In genomic region chr5:127934791-127935256, GRCh38 we compare ENCODE assay signal across 8 cellular contexts.
DNase-seq lines count a peak whose midpoint lies in the region; ATAC-seq and TF ChIP-seq lines count a peak whose summit lies in the region.

No MANE protein-coding gene starts in this region.

- H3K4me3 ChIP-seq in PC-9 = no peak overlapping the region
- H3K4me3 ChIP-seq in coronary artery = no peak overlapping the region

- BruUV-seq in PC-9 (replicated peaks; lab: Mats Ljungman, UMichigan) = no TSS peak

- H3F3A ChIP-seq in PC-9 (ENCODE audit: insufficient read depth, low read depth) = peaks cover 40% of the 10 kb centered on the region

- H3K27me3 ChIP-seq in PC-9 (ENCODE audit: insufficient read depth, low read depth) = no peaks in the 10 kb centered on the region

- no peaks in the 10 kb centered on the region; the same call in 1 of the 2 replicates for H3K9me3 ChIP-seq in PC-9 (ENCODE audit: insufficient read depth, low read depth)

- H3K4me2 ChIP-seq in PC-9 = peak overlapping the region; percentile 57

- H3K79me2 ChIP-seq in PC-9 (ENCODE audit: low read depth) = no peaks in the 10 kb centered on the region

- H3K27ac ChIP-seq in 22Rv1 (peak overlapping the region; percentile 74), PC-9 (peak overlapping the region; percentile 78), coronary artery (no peak overlapping the region)

- no peaks in the 10 kb centered on the region for H3K9me2 ChIP-seq in PC-9 (ENCODE audit: insufficient read depth)

- no peak overlapping the region for H2AFZ ChIP-seq in PC-9

- CTCF ChIA-PET in PC-9 (lab: Charles Lee) = interaction anchor here (0.6 kb wide), 1 partner anchor 25 kb away, joined by 3 read pairs; no protein-coding TSS in a partner anchor

- POLR2A ChIA-PET in PC-9 (lab: Charles Lee; ENCODE audit: unreplicated experiment) = interaction anchor here (0.5 kb wide), 1 partner anchor 127 kb away, joined by 3 read pairs; no protein-coding TSS in a partner anchor

- peaks cover 54% of the 10 kb centered on the region for H3K4me1 ChIP-seq in PC-9 (replicated peaks; ENCODE audit: insufficient read depth)

- intact Hi-C loops in PC-9 (cut with micrococcal nuclease; ENCODE audit: unreplicated experiment) = loop anchor here (1.0 to 5.0 kb wide), 6 partner anchors 43 to 266 kb away; partner anchors contain the start of gene SLC12A2

- no peak for ATAC-seq in HG03097 (IDR thresholded peaks at IDR 0.05; ENCODE audit: low FRiP score, unreplicated experiment)

- DNase-seq in HT1080 (ENCODE audit: low read depth) = peak; percentile 97
- peak; percentile 76 to 100 for DNase-seq in PC-9
- peak; percentile 93 for DNase-seq in glomerular visceral epithelial cell (ENCODE audit: extremely low spot score)
- no peak for DNase-seq in activated CD8-positive, alpha-beta memory T cell treated with anti-CD3 and anti-CD28 coated beads, Interleukin-2, amount 50 U/mL, for 48 hours
- DNase-seq in coronary artery (ENCODE audit: low spot score) = no peak
- DNase-seq in stimulated activated naive CD4-positive, alpha-beta T cell (lab: John Stamatoyannopoulos, UW) = no peak

- TF ChIP-seq CTCF in 22Rv1 (IDR thresholded peaks at IDR 0.05) (peak; percentile 65), PC-9 (conservative IDR thresholded peaks at IDR 0.05) (peak; percentile 51), coronary artery (IDR thresholded peaks at IDR 0.05) (no peak)

- no peaks in the 10 kb centered on the region for H4K20me1 ChIP-seq in PC-9 (ENCODE audit: insufficient read depth)

- no peaks in the 10 kb centered on the region for H3K36me3 ChIP-seq in PC-9 (ENCODE audit: low read depth)

Comparison
In these comparisons a context has a peak if more than half of its experiments do, and no peak if none do; other contexts are left out.
1. H3K27ac ChIP-seq: peak in 22Rv1 (single experiment) and PC-9 (single experiment); none in coronary artery (0 of 2).
2. DNase-seq: peak in HT1080 (single experiment), PC-9 (2 of 2) and glomerular visceral epithelial cell (single experiment); none in activated CD8-positive, alpha-beta memory T cell treated with anti-CD3 and anti-CD28 coated beads, Interleukin-2, amount 50 U/mL, for 48 hours (single experiment), coronary artery (single experiment) and stimulated activated naive CD4-positive, alpha-beta T cell (0 of 6).